In genomic region chr1:155128755-155129473, GRCh38 we compare ENCODE assay signal across 9 cellular contexts. TPM values are rescaled to one million over a fixed set of nuclear protein-coding genes. Genes with fewer than 3 reads are reported as not detected.
DNase-seq lines count a peak whose midpoint lies in the region; ATAC-seq, FAIRE-seq and TF ChIP-seq lines count a peak whose summit lies in the region.
"Had no signal": no experiment of that assay in that cellular context is flagged by ENCODE, and none has a peak within 500 bp of the region (broad histone marks: within the 10 kb centered on the region; RNA-seq: fewer than 3 reads in every experiment).

No MANE protein-coding gene starts in this region.

- peak overlapping the region; percentile 55 for H3K4me3 ChIP-seq in astrocyte (ENCODE audit: insufficient read depth, low read depth, low read length)
- peak overlapping the region; percentile 96 to 99 for H3K4me3 ChIP-seq in kidney (ENCODE audit: low read length in 2 of 2)
- H3K4me3 ChIP-seq in spleen = peak overlapping the region in 7 of 8 donors; percentile 53 to 85 (median 63)

- H3K27me3 Mint-ChIP-seq in T-helper 1 cell treated with Interleukin-12 subunit alpha and Interleukin-12 subunit beta and Interleukin-4 antibody, amounts not matched to agents 30 μg/mL and 1 μg/mL, for 36 hours (ENCODE audit: low read depth) = peaks cover 60% of the 10 kb centered on the region
- H3K27me3 Mint-ChIP-seq in astrocyte (ENCODE audit: low read depth, unreplicated experiment) = no peaks in the 10 kb centered on the region

- TF ChIP-seq POLR2A in spleen (IDR thresholded peaks at IDR 0.05) (no peak), GM18505 (IDR thresholded peaks at IDR 0.05; ENCODE audit: borderline replicate concordance, extremely low read depth, insufficient read depth, insufficient read length) (no peak)

- DNase-seq in T-helper 1 cell = no peak
- DNase-seq in astrocyte (ENCODE audit: low read depth) = no peak
- no peak for DNase-seq in kidney
- DNase-seq in spleen = peak; percentile 71

- H3K9me3 Mint-ChIP-seq in T-helper 1 cell treated with Interleukin-12 subunit alpha and Interleukin-12 subunit beta and Interleukin-4 antibody, amounts not matched to agents 30 μg/mL and 1 μg/mL, for 36 hours = no peaks in the 10 kb centered on the region
- H3K9me3 Mint-ChIP-seq in astrocyte (ENCODE audit: unreplicated experiment) = no peaks in the 10 kb centered on the region

- H3K9me3 ChIP-seq in astrocyte (ENCODE audit: insufficient read depth, low read depth, low read length) = no peaks in the 10 kb centered on the region
- H3K9me3 ChIP-seq in kidney (ENCODE audit: control insufficient read depth in 1 of 2, low read length in 2 of 2) = no peaks in the 10 kb centered on the region
- no peaks in the 10 kb centered on the region for H3K9me3 ChIP-seq in spleen

- H3K9ac ChIP-seq in astrocyte (ENCODE audit: low read length) (peak overlapping the region; percentile 77), kidney (ENCODE audit: low read length in 2 of 2) (peak overlapping the region; percentile 20 to 83)

- H4K20me1 ChIP-seq in astrocyte (ENCODE audit: insufficient read depth, low read length) = no peaks in the 10 kb centered on the region

- H3K36me3 Mint-ChIP-seq in T-helper 1 cell treated with Interleukin-12 subunit alpha and Interleukin-12 subunit beta and Interleukin-4 antibody, amounts not matched to agents 30 μg/mL and 1 μg/mL, for 36 hours (ENCODE audit: low read depth) = peaks cover 2% of the 10 kb centered on the region
- H3K36me3 Mint-ChIP-seq in astrocyte (ENCODE audit: low read depth, unreplicated experiment) = peaks cover 5% of the 10 kb centered on the region

- H3K36me3 ChIP-seq in astrocyte (ENCODE audit: insufficient read depth, low read length) = no peaks in the 10 kb centered on the region
- peaks cover 16 to 22% of the 10 kb centered on the region in 2 donors for H3K36me3 ChIP-seq in kidney (ENCODE audit: control insufficient read depth in 1 of 2, insufficient read depth in 2 of 2, low read length in 2 of 2)
- H3K36me3 ChIP-seq in spleen = peaks cover 0 to 15% (median 0%) of the 10 kb centered on the region in 6 donors

- H3K27ac ChIP-seq in astrocyte (ENCODE audit: low read depth, low read length) (peak overlapping the region; percentile 9), kidney (ENCODE audit: low read depth in 2 of 2, low read length in 2 of 2) (peak overlapping the region; percentile 90 to 97), spleen (peak overlapping the region in 5 of 8 donors; percentile 22 to 70 (median 50))

- H3K27me3 ChIP-seq in astrocyte (ENCODE audit: insufficient read depth, low read length) (peaks cover 42% of the 10 kb centered on the region), spleen (replicated peaks in 1 of 7) (peaks cover 0 to 63% (median 39%) of the 10 kb centered on the region in 7 donors)

- H3K4me1 ChIP-seq in astrocyte (ENCODE audit: insufficient read depth, low read length) = peaks cover 44% of the 10 kb centered on the region
- H3K4me1 ChIP-seq in kidney (ENCODE audit: control insufficient read depth in 1 of 2, insufficient read depth in 1 of 2, low read depth in 1 of 2, low read length in 2 of 2) = peaks cover 26 to 38% of the 10 kb centered on the region in 2 donors
- peaks cover 29 to 63% (median 40%) of the 10 kb centered on the region in 6 donors for H3K4me1 ChIP-seq in spleen

- no peak overlapping the region for H3K27ac Mint-ChIP-seq in T-helper 1 cell treated with Interleukin-12 subunit alpha and Interleukin-12 subunit beta and Interleukin-4 antibody, amounts not matched to agents 30 μg/mL and 1 μg/mL, for 36 hours
- H3K27ac Mint-ChIP-seq in astrocyte (ENCODE audit: unreplicated experiment) = peak overlapping the region; percentile 73

- no peak for ATAC-seq in GM18861 (IDR thresholded peaks at IDR 0.05; ENCODE audit: unreplicated experiment)
- ATAC-seq in GM18870 (IDR thresholded peaks at IDR 0.05; ENCODE audit: unreplicated experiment) = no peak
- ATAC-seq in GM18505 (IDR thresholded peaks at IDR 0.05; ENCODE audit: unreplicated experiment) = no peak

- peak overlapping the region; percentile 65 for H3K4me3 Mint-ChIP-seq in T-helper 1 cell treated with Interleukin-12 subunit alpha and Interleukin-12 subunit beta and Interleukin-4 antibody, amounts not matched to agents 30 μg/mL and 1 μg/mL, for 36 hours
- peak overlapping the region; percentile 87 for H3K4me3 Mint-ChIP-seq in astrocyte (ENCODE audit: unreplicated experiment)

- TF ChIP-seq CTCF in astrocyte (IDR thresholded peaks at IDR 0.05; ENCODE audit: insufficient read depth, low read depth, low read length) = no peak
- no peak for TF ChIP-seq CTCF in kidney (IDR thresholded peaks at IDR 0.05; ENCODE audit: borderline replicate concordance, extremely low read depth, insufficient read depth)
- no peak for TF ChIP-seq CTCF in spleen (IDR thresholded peaks at IDR 0.05 in 8 of 11, conservative IDR thresholded peaks at IDR 0.05 in 3 of 11)

- H3K4me2 ChIP-seq in astrocyte (ENCODE audit: low read length) = peak overlapping the region; percentile 90

- H3K4me1 Mint-ChIP-seq in T-helper 1 cell treated with Interleukin-12 subunit alpha and Interleukin-12 subunit beta and Interleukin-4 antibody, amounts not matched to agents 30 μg/mL and 1 μg/mL, for 36 hours (ENCODE audit: low read depth) = peaks cover 20% of the 10 kb centered on the region
- peaks cover 40% of the 10 kb centered on the region for H3K4me1 Mint-ChIP-seq in astrocyte (ENCODE audit: low read depth, unreplicated experiment)

- no peak overlapping the region for H2AFZ ChIP-seq in astrocyte (ENCODE audit: low read depth, low read length)

- no peaks in the 10 kb centered on the region for H3K79me2 ChIP-seq in astrocyte (ENCODE audit: insufficient read depth, low read length)

- no peak for FAIRE-seq in astrocyte (lab: Jason Lieb, UNC)
- FAIRE-seq in kidney (lab: Jason Lieb, UNC) = no peak

- WGBS in spleen, 5 donors = 4 to 10% (median 6%) methylated on average over 10 to 14 of the region's 14 CpGs

- intact Hi-C loops in kidney (cut with DNase I) = no loop called here
- intact Hi-C loops in spleen (cut with DNase I; ENCODE audit: low total_unique reads) = no loop called here

RNA-seq across cellular contexts. Expression of gene EFNA1, which starts 1.2 kb away (rescaled TPM):
- total RNA-seq in astrocyte (11.3 and 16.4 TPM in 2 replicates), kidney (133 TPM), spleen (10 to 100 TPM in 5 of 7 donors, 1 to 10 TPM in 2; 8.0 to 19.4 (median 10.3) TPM)
- polyA plus RNA-seq in kidney (ENCODE audit: insufficient read depth, low read depth, low replicate concordance) (61.1 TPM), spleen (1 to 10 TPM; 3.7 to 8.0 (median 7.8) TPM)
- total RNA-seq: T-helper 2 cell treated with Interferon-gamma antibody and Interleukin-4, amounts not matched to agents 100 ng/mL and 5 ng/mL, for 36 hours had no signal

RNA-seq across cellular contexts. Expression of gene SLC50A1, which starts 6.7 kb away (rescaled TPM):
- 22.8 and 25.4 TPM in 2 replicates for total RNA-seq in astrocyte
- 34.8 TPM for total RNA-seq in kidney
- 61.8 TPM for polyA plus RNA-seq in kidney (ENCODE audit: insufficient read depth, low read depth, low replicate concordance)
- total RNA-seq in spleen = 10 to 100 TPM; 28.4 to 41.4 (median 38.2) TPM
- polyA plus RNA-seq in spleen = 10 to 100 TPM; 60.1 to 73.8 (median 72.5) TPM

RNA-seq across cellular contexts. Expression of gene DPM3, which starts 11.4 kb away (rescaled TPM):
- total RNA-seq in astrocyte (31.0 and 36.2 TPM in 2 replicates), kidney (84.4 TPM), spleen (10 to 100 TPM; 25.0 to 62.4 (median 49.9) TPM)
- polyA plus RNA-seq in kidney (ENCODE audit: insufficient read depth, low read depth, low replicate concordance) (237 TPM), spleen (100 to 1,000 TPM; 205 to 262 (median 229) TPM)

RNA-seq across cellular contexts. Expression of gene KRTCAP2, which starts 44.2 kb away (rescaled TPM):
- total RNA-seq in astrocyte (161 TPM in 2 replicates), kidney (198 TPM), spleen (100 to 1,000 TPM; 113 to 154 (median 136) TPM)
- polyA plus RNA-seq in kidney (ENCODE audit: insufficient read depth, low read depth, low replicate concordance) (351 TPM), spleen (100 to 1,000 TPM; 193 to 203 (median 200) TPM)

RNA-seq across cellular contexts. Expression of gene TRIM46, which starts 44.7 kb away (rescaled TPM):
- 13.2 and 13.6 TPM in 2 replicates for total RNA-seq in astrocyte
- 2.1 TPM for total RNA-seq in kidney
- 0.28 TPM for polyA plus RNA-seq in kidney (ENCODE audit: insufficient read depth, low read depth, low replicate concordance)
- total RNA-seq in spleen = 1 to 10 TPM in 6 of 7 donors, under 1 TPM in 1; 0.83 to 3.6 (median 1.6) TPM
- under 1 TPM; 0.35 to 0.77 (median 0.46) TPM for polyA plus RNA-seq in spleen

Comparison
In these comparisons a context has a peak if more than half of its experiments do, and no peak if none do; other contexts are left out.
1. H3K27ac ChIP-seq: peak in every context shown above with its lines; median percentile 94 in kidney; 50 in spleen; 9 in astrocyte.